Comparison of ENCODE assay signal across 27 cellular contexts in genomic region chr1:199574949-199575348, GRCh38.
DNase-seq lines count a peak whose midpoint lies in the region; ATAC-seq, FAIRE-seq and TF ChIP-seq lines count a peak whose summit lies in the region.
"Had no signal": no experiment of that assay in that cellular context is flagged by ENCODE, and none has a peak within 500 bp of the region (broad histone marks: within the 10 kb centered on the region; RNA-seq: fewer than 3 reads in every experiment).

No MANE protein-coding gene starts in this region.

- no peaks in the 10 kb centered on the region for H3K4me1 ChIP-seq in osteoblast (ENCODE audit: insufficient read depth, low read length)
- no peaks in the 10 kb centered on the region for H3K4me1 ChIP-seq in hepatocyte (ENCODE audit: insufficient read depth)
- H3K4me1 ChIP-seq: adrenal gland had no signal

- H3K4me3 Mint-ChIP-seq in activated CD4-positive, alpha-beta memory T cell treated with anti-CD3 and anti-CD28 coated beads, Interleukin-2, amount 10 ng/mL, durations not matched to agents 7 days and 5 days = no peak overlapping the region
- H3K4me3 Mint-ChIP-seq: activated CD8-positive, alpha-beta T cell treated with anti-CD3 and anti-CD28 coated beads for 36 hours; activated naive CD4-positive, alpha-beta T cell treated with anti-CD3 and anti-CD28 coated beads, Interleukin-2, amount 10 ng/mL, durations not matched to agents 7 days and 5 days; CD8-positive, alpha-beta memory T cell; HFFc6; natural killer cell; type B pancreatic cell had no signal

- no peak overlapping the region for H3K27ac ChIP-seq in osteoblast (ENCODE audit: low read depth, low read length)
- H3K27ac ChIP-seq in hepatocyte = no peak overlapping the region
- H3K27ac ChIP-seq: adrenal gland, dorsolateral prefrontal cortex, HL-60, KMS-11, SK-N-MC had no signal

- intact Hi-C loops in left colon (cut with DNase I, micrococcal nuclease) = no loop called here

- no peak overlapping the region for H3K4me2 ChIP-seq in osteoblast (ENCODE audit: insufficient read depth, low read length)
- no peak overlapping the region for H3K4me2 ChIP-seq in hepatocyte
- H3K4me2 ChIP-seq: KMS-11 had no signal

- H3K27me3 ChIP-seq in osteoblast (ENCODE audit: insufficient read depth, low read length) (no peaks in the 10 kb centered on the region), hepatocyte (no peaks in the 10 kb centered on the region)
- H3K27me3 ChIP-seq: adrenal gland had no signal

- POLR2A ChIA-PET in activated CD4-positive, alpha-beta memory T cell treated with anti-CD3 and anti-CD28 coated beads, Interleukin-2, amount 10 ng/mL, durations not matched to agents 7 days and 5 days (lab: Charles Lee) = no interaction called here

- H3K4me3 ChIP-seq in osteoblast (ENCODE audit: insufficient read depth, low read length) = no peak overlapping the region
- no peak overlapping the region for H3K4me3 ChIP-seq in hepatocyte
- H3K4me3 ChIP-seq: adrenal gland, dorsolateral prefrontal cortex, lung, SK-N-MC had no signal

- H3K9me2 ChIP-seq in hepatocyte (replicated peaks; ENCODE audit: insufficient read depth) = no peaks in the 10 kb centered on the region

- H3K9me3 ChIP-seq in osteoblast (ENCODE audit: low read depth, low read length) (no peaks in the 10 kb centered on the region), hepatocyte (ENCODE audit: low read depth) (no peaks in the 10 kb centered on the region)
- H3K9me3 ChIP-seq: adrenal gland had no signal

- H3K79me2 ChIP-seq in osteoblast (ENCODE audit: insufficient read depth, low read length) (no peaks in the 10 kb centered on the region), hepatocyte (no peaks in the 10 kb centered on the region)

- H3K27ac Mint-ChIP-seq in activated CD4-positive, alpha-beta memory T cell treated with anti-CD3 and anti-CD28 coated beads, Interleukin-2, amount 10 ng/mL, durations not matched to agents 7 days and 5 days = no peak overlapping the region
- H3K27ac Mint-ChIP-seq: activated CD8-positive, alpha-beta T cell treated with anti-CD3 and anti-CD28 coated beads for 36 hours; activated naive CD4-positive, alpha-beta T cell treated with anti-CD3 and anti-CD28 coated beads, Interleukin-2, amount 10 ng/mL, durations not matched to agents 7 days and 5 days; CD8-positive, alpha-beta memory T cell; HFFc6; natural killer cell; type B pancreatic cell had no signal

- no peaks in the 10 kb centered on the region for H3K9me3 Mint-ChIP-seq in activated CD4-positive, alpha-beta memory T cell treated with anti-CD3 and anti-CD28 coated beads, Interleukin-2, amount 10 ng/mL, durations not matched to agents 7 days and 5 days
- H3K9me3 Mint-ChIP-seq: activated CD8-positive, alpha-beta T cell treated with anti-CD3 and anti-CD28 coated beads for 36 hours; activated naive CD4-positive, alpha-beta T cell treated with anti-CD3 and anti-CD28 coated beads, Interleukin-2, amount 10 ng/mL, durations not matched to agents 7 days and 5 days; HFFc6; natural killer cell; type B pancreatic cell had no signal

- FAIRE-seq in GM12892 (lab: Jason Lieb, UNC) = peak; percentile 36
- FAIRE-seq: frontal cortex had no signal

- ATAC-seq in HG03565 (IDR thresholded peaks at IDR 0.05; ENCODE audit: unreplicated experiment) = peak; percentile 45
- ATAC-seq in left colon = peak; percentile 80
- ATAC-seq in HG03460 (IDR thresholded peaks at IDR 0.05; ENCODE audit: unreplicated experiment) = no peak
- ATAC-seq: activated CD8-positive, alpha-beta T cell treated with anti-CD3 and anti-CD28 coated beads for 36 hours; natural killer cell had no signal

- TF ChIP-seq CTCF in osteoblast (IDR thresholded peaks at IDR 0.05; ENCODE audit: extremely low read depth, low read depth, low read length) (no peak), hepatocyte (IDR thresholded peaks at IDR 0.05; ENCODE audit: poor library complexity) (no peak)

- 76% methylated on average over 2 of the region's 2 CpGs for WGBS in hepatocyte (ENCODE audit: low lambda C conversion rate, missing lambda C conversion rate)

- no peaks in the 10 kb centered on the region for H3K27me3 Mint-ChIP-seq in activated CD4-positive, alpha-beta memory T cell treated with anti-CD3 and anti-CD28 coated beads, Interleukin-2, amount 10 ng/mL, durations not matched to agents 7 days and 5 days
- H3K27me3 Mint-ChIP-seq: activated naive CD4-positive, alpha-beta T cell treated with anti-CD3 and anti-CD28 coated beads, Interleukin-2, amount 10 ng/mL, durations not matched to agents 7 days and 5 days; type B pancreatic cell had no signal

- no peak overlapping the region for H2AFZ ChIP-seq in osteoblast (ENCODE audit: low read length)
- no peak overlapping the region for H2AFZ ChIP-seq in hepatocyte

- H3K4me1 Mint-ChIP-seq in activated CD4-positive, alpha-beta memory T cell treated with anti-CD3 and anti-CD28 coated beads, Interleukin-2, amount 10 ng/mL, durations not matched to agents 7 days and 5 days = no peaks in the 10 kb centered on the region
- H3K4me1 Mint-ChIP-seq: activated naive CD4-positive, alpha-beta T cell treated with anti-CD3 and anti-CD28 coated beads, Interleukin-2, amount 10 ng/mL, durations not matched to agents 7 days and 5 days; CD8-positive, alpha-beta memory T cell; natural killer cell had no signal

- H3K36me3 ChIP-seq in osteoblast (ENCODE audit: insufficient read depth, low read length) (no peaks in the 10 kb centered on the region), hepatocyte (replicated peaks; ENCODE audit: insufficient read depth, low read depth) (no peaks in the 10 kb centered on the region)
- H3K36me3 ChIP-seq: adrenal gland had no signal

- CTCF ChIA-PET in activated CD4-positive, alpha-beta memory T cell treated with anti-CD3 and anti-CD28 coated beads, Interleukin-2, amount 10 ng/mL, durations not matched to agents 7 days and 5 days (lab: Charles Lee) = no interaction called here

- TF ChIP-seq POLR2A in GM12892 (IDR thresholded peaks at IDR 0.05; ENCODE audit: low read depth, low read length) = no peak

- no peak for DNase-seq in GM12892 (ENCODE audit: insufficient read length)
- DNase-seq in SW480 (ENCODE audit: low spot score) = peak; percentile 12
- peak in 1 of 2 donors; percentile 30 for DNase-seq in left colon
- no peak for DNase-seq in activated CD4-positive, alpha-beta memory T cell treated with anti-CD3 and anti-CD28 coated beads, Interleukin-2, amount 10 ng/mL, durations not matched to agents 7 days and 5 days
- DNase-seq in osteoblast (ENCODE audit: insufficient read length, low spot score, missing footprints) = no peak
- DNase-seq in hepatocyte (ENCODE audit: low spot score) = no peak
- DNase-seq: activated CD8-positive, alpha-beta memory T cell treated with anti-CD3 and anti-CD28 coated beads, Interleukin-2, amount 50 U/mL, for 48 hours; activated CD8-positive, alpha-beta T cell treated with anti-CD3 and anti-CD28 coated beads for 36 hours; activated naive CD4-positive, alpha-beta T cell treated with anti-CD3 and anti-CD28 coated beads, Interleukin-2, amount 10 ng/mL, durations not matched to agents 7 days and 5 days; adrenal gland; CD8-positive, alpha-beta memory T cell; DMS 273 treated with DMSO at 0.1 percent for 48 hours; dorsolateral prefrontal cortex; HFFc6; kidney glomerular epithelial cell; natural killer cell; NCI-H1048; NCI-H1694; stimulated activated CD4-positive, alpha-beta T cell treated with anti-CD3 and anti-CD28 coated beads, Interleukin-4, amount 100 ng/mL, for 24 hours had no signal

- no peaks in the 10 kb centered on the region for H4K20me1 ChIP-seq in osteoblast (ENCODE audit: insufficient read depth, low read length)
- no peaks in the 10 kb centered on the region for H4K20me1 ChIP-seq in hepatocyte (ENCODE audit: insufficient read depth, poor library complexity, severe bottlenecking)

- H3K36me3 Mint-ChIP-seq in activated CD4-positive, alpha-beta memory T cell treated with anti-CD3 and anti-CD28 coated beads, Interleukin-2, amount 10 ng/mL, durations not matched to agents 7 days and 5 days (ENCODE audit: low read depth) = no peaks in the 10 kb centered on the region
- H3K36me3 Mint-ChIP-seq: activated naive CD4-positive, alpha-beta T cell treated with anti-CD3 and anti-CD28 coated beads, Interleukin-2, amount 10 ng/mL, durations not matched to agents 7 days and 5 days; CD8-positive, alpha-beta memory T cell; natural killer cell; type B pancreatic cell had no signal
